25 cellular contexts compared by ENCODE assay signal in the genomic region with DNA sequence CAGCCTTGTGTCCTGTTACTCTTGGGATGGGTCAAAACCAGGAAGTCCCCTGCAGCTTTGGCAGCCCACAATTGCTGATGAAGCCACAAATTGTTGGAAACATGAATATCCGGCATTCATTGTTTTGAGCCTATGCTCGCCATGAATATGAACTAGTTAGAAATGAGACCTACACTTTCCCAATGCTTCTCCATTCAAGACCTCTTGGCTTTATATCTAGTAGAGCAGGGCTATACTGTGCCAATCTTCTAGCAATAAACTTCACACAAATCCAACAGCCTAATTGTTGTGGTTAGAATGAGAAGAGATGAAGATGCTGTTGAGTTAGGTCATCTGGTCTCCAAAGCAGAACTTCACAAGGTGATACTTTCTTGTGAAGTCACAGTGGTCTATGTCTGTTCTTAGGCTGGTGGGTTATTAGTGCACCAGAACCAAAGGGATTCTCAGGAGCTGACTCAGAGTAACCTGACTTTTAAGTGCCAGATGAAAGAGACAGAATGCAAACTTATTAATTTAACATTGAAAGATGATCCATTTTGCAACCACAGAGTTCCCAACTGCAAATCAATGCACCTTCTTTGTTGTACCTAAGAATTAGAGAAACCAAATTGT. TPM values are rescaled to one million over a fixed set of nuclear protein-coding genes. Genes with fewer than 3 reads are reported as not detected.
A peak's percentile ranks its signal among the peaks of the same experiment; 100 is the strongest.
DNase-seq lines count a peak whose midpoint lies in the region; ATAC-seq, FAIRE-seq and TF ChIP-seq lines count a peak whose summit lies in the region.
"Had no signal": no experiment of that assay in that cellular context is flagged by ENCODE, and none has a peak within 500 bp of the region (broad histone marks: within the 10 kb centered on the region; RNA-seq: fewer than 3 reads in every experiment).

No MANE protein-coding gene starts in this region.

- H3K79me2 ChIP-seq in HepG2 (ENCODE audit: insufficient read depth, low read length): no peaks in the 10 kb centered on the region
- H3K79me2 ChIP-seq in PC-3 (ENCODE audit: low read length): no peaks in the 10 kb centered on the region

- H3K4me3 Mint-ChIP-seq in CD4-positive, alpha-beta T cell: no peak overlapping the region
- H3K4me3 Mint-ChIP-seq: T-helper 1 cell treated with Interleukin-12 subunit alpha and Interleukin-12 subunit beta and Interleukin-4 antibody, amounts not matched to agents 30 μg/mL and 1 μg/mL, for 36 hours had no signal

- no peak for TF ChIP-seq CTCF in HepG2 (CRISPR knock-in tag; IDR thresholded peaks at IDR 0.05)
- no peak for TF ChIP-seq CTCF in right lobe of liver (IDR thresholded peaks at IDR 0.05)
- TF ChIP-seq CTCF in PC-3 (conservative IDR thresholded peaks at IDR 0.05; ENCODE audit: low read depth, low read length): no peak
- TF ChIP-seq CTCF in CD4-positive, alpha-beta T cell (IDR thresholded peaks at IDR 0.05): no peak

- BruUV-seq in HepG2 (replicated peaks; lab: Mats Ljungman, UMichigan) (no TSS peak), PC-3 (replicated peaks; lab: Mats Ljungman, UMichigan) (no TSS peak)

- no peaks in the 10 kb centered on the region for H3K36me3 Mint-ChIP-seq in CD4-positive, alpha-beta T cell (ENCODE audit: low read depth)

- no peak overlapping the region for H3K4me3 ChIP-seq in HepG2 (replicated peaks in 1 of 3; ENCODE audit: insufficient read depth in 1 of 3, low read depth in 2 of 3, low read length in 3 of 3)
- H3K4me3 ChIP-seq in right lobe of liver: no peak overlapping the region
- no peak overlapping the region for H3K4me3 ChIP-seq in PC-3 (ENCODE audit: low read length)
- H3K4me3 ChIP-seq: GM12878 had no signal

- H3K36me3 ChIP-seq in HepG2 (replicated peaks in 1 of 2; ENCODE audit: control insufficient read depth in 1 of 2, insufficient read depth in 2 of 2, low read length in 2 of 2) (no peaks in the 10 kb centered on the region; a peak in 1 of 5 replicates), right lobe of liver (no peaks in the 10 kb centered on the region), PC-3 (ENCODE audit: low read depth, low read length) (no peaks in the 10 kb centered on the region)

- peak; percentile 63 for DNase-seq in HepG2 (ENCODE audit: low spot score)
- no peak for DNase-seq in right lobe of liver
- peak; percentile 23 for DNase-seq in PC-3
- peak; percentile 54 for DNase-seq in islet precursor cell
- DNase-seq in CD4-positive, alpha-beta T cell: no peak
- no peak for DNase-seq in NCI-H446 (lab: John Stamatoyannopoulos, UW)
- DNase-seq in COR-L47 (lab: John Stamatoyannopoulos, UW): no peak
- DNase-seq: 8988T, AML-193, Kasumi-1, MM.1S, NCI-H1048, NCI-H187 treated with DMSO at 0.1 percent for 48 hours, NCI-H345, NCI-H524 treated with DMSO at 0.1 percent for 48 hours, OCI-M1, Right ventricle myocardium superior had no signal

- H3K4me1 ChIP-seq in HepG2 (ENCODE audit: insufficient read depth, low read length): peaks cover 85% of the 10 kb centered on the region
- H3K4me1 ChIP-seq in right lobe of liver: no peaks in the 10 kb centered on the region
- H3K4me1 ChIP-seq in PC-3 (ENCODE audit: insufficient read depth, low read length): peaks cover 45% of the 10 kb centered on the region

- POLR2A ChIA-PET in HepG2 (lab: Yijun Ruan, JAX) (interaction anchor here (0.9 kb wide), 1 partner anchor 109 kb away, joined by 3 read pairs; the partner anchor contains the start of gene KRTAP2-3), PC-3 (lab: Charles Lee; ENCODE audit: unreplicated experiment) (no interaction called here)
- POLR2A ChIA-PET in CD4-positive, alpha-beta T cell (lab: Charles Lee): no interaction called here

- H2AFZ ChIP-seq in HepG2 (ENCODE audit: low read length) (no peak overlapping the region), PC-3 (ENCODE audit: low read length) (no peak overlapping the region)

- H3K27me3 ChIP-seq in HepG2 (ENCODE audit: control insufficient read depth in 1 of 2, insufficient read depth in 2 of 2, low read length in 2 of 2) (no peaks in the 10 kb centered on the region), right lobe of liver (no peaks in the 10 kb centered on the region), PC-3 (ENCODE audit: low read length) (no peaks in the 10 kb centered on the region)
- peaks cover 33% of the 10 kb centered on the region for H3K27me3 ChIP-seq in CD4-positive, alpha-beta T cell (ENCODE audit: control insufficient read depth, insufficient read depth, low read length)

- peak in 1 of 2 experiments; percentile 70; a peak in 2 of 4 replicates for TF ChIP-seq EP300 in HepG2 (IDR thresholded peaks at IDR 0.05; ENCODE audit: low read depth in 2 of 2, low read length in 2 of 2)
- TF ChIP-seq EP300 in HepG2 (CRISPR knock-in tag; IDR thresholded peaks at IDR 0.05; ENCODE audit: borderline replicate concordance): no peak

- H3K4me2 ChIP-seq in HepG2 (ENCODE audit: low read depth, low read length) (no peak overlapping the region), PC-3 (ENCODE audit: low read length) (no peak overlapping the region)

- H3K4me1 Mint-ChIP-seq in CD4-positive, alpha-beta T cell (ENCODE audit: low read depth): no peaks in the 10 kb centered on the region

- no peak for TF ChIP-seq POLR2A in HepG2 (IDR thresholded peaks at IDR 0.05; ENCODE audit: insufficient read depth in 1 of 2, low read depth in 2 of 2, low read length in 2 of 2)
- no peak for TF ChIP-seq POLR2A in right lobe of liver (IDR thresholded peaks at IDR 0.05)

- H4K20me1 ChIP-seq in HepG2 (ENCODE audit: insufficient read depth, low read length): no peaks in the 10 kb centered on the region
- no peaks in the 10 kb centered on the region for H4K20me1 ChIP-seq in PC-3 (ENCODE audit: low read length)

- no peak for FAIRE-seq in HepG2 (lab: Jason Lieb, UNC)
- FAIRE-seq: GM12878, H1 had no signal

- H3K9ac ChIP-seq in HepG2 (ENCODE audit: insufficient read depth, low read depth, low read length) (no peak overlapping the region), PC-3 (ENCODE audit: low read length) (no peak overlapping the region)

- ATAC-seq in HepG2: no peak
- ATAC-seq in right lobe of liver: no peak
- no peak for ATAC-seq in PC-3
- ATAC-seq in CD4-positive, alpha-beta T cell (ENCODE audit: poor library complexity): no peak
- no peak for ATAC-seq in GM19463 (IDR thresholded peaks at IDR 0.05; ENCODE audit: unreplicated experiment)
- ATAC-seq: GM12878 had no signal

- H3K27ac ChIP-seq in HepG2 (ENCODE audit: extremely low read length, insufficient read depth, low read length) (no peak overlapping the region), right lobe of liver (no peak overlapping the region), PC-3 (ENCODE audit: low read length) (no peak overlapping the region)
- H3K27ac ChIP-seq in CD4-positive, alpha-beta T cell (ENCODE audit: low read depth, low read length): no peak overlapping the region
- H3K27ac ChIP-seq: C4-2B had no signal

- 96% methylated on average over 2 of the region's 2 CpGs for WGBS in HepG2 (ENCODE audit: low lambda C conversion rate)
- no CpG with 5 or more reads among the region's 2 CpGs for WGBS in right lobe of liver (ENCODE audit: insufficient coverage, low coverage, low lambda C conversion rate, missing lambda C conversion rate)

- in situ Hi-C loops in HepG2 (cut with HindIII; ENCODE audit: extremely low pct_ligation_motif_present, low pct_unique_long_range_greater_than_20kb): loop anchor here (10.0 kb wide), 1 partner anchor 104 kb away; the partner anchor contains the start of gene KRTAP2-2

- CTCF ChIA-PET in HepG2 (lab: Yijun Ruan, JAX; ENCODE audit: low intra/inter-chr PET ratio, low total read pairs): no interaction called here
- CTCF ChIA-PET in PC-3 (lab: Charles Lee): no interaction called here
- CTCF ChIA-PET in CD4-positive, alpha-beta T cell (lab: Charles Lee): no interaction called here

- no peaks in the 10 kb centered on the region for H3K9me2 ChIP-seq in PC-3 (replicated peaks; ENCODE audit: low read length)

- peaks cover 86% of the 10 kb centered on the region for H3K27me3 Mint-ChIP-seq in CD4-positive, alpha-beta T cell

- H3K9me3 ChIP-seq in HepG2 (ENCODE audit: low read length) (no peaks in the 10 kb centered on the region), right lobe of liver (no peaks in the 10 kb centered on the region), PC-3 (ENCODE audit: low read length) (no peaks in the 10 kb centered on the region)
- H3K9me3 ChIP-seq in CD4-positive, alpha-beta T cell (ENCODE audit: control insufficient read depth, low read length): no peaks in the 10 kb centered on the region

- no peaks in the 10 kb centered on the region for H3K9me3 Mint-ChIP-seq in CD4-positive, alpha-beta T cell
- H3K9me3 Mint-ChIP-seq: T-helper 1 cell treated with Interleukin-12 subunit alpha and Interleukin-12 subunit beta and Interleukin-4 antibody, amounts not matched to agents 30 μg/mL and 1 μg/mL, for 36 hours had no signal

- no peak overlapping the region for H3K27ac Mint-ChIP-seq in CD4-positive, alpha-beta T cell
- H3K27ac Mint-ChIP-seq: T-helper 1 cell treated with Interleukin-12 subunit alpha and Interleukin-12 subunit beta and Interleukin-4 antibody, amounts not matched to agents 30 μg/mL and 1 μg/mL, for 36 hours had no signal

- H3F3A ChIP-seq in PC-3 (ENCODE audit: low read length, unreplicated experiment): no peaks in the 10 kb centered on the region

- intact Hi-C loops in HepG2 (cut with micrococcal nuclease; ENCODE audit: unreplicated experiment) (no loop called here), right lobe of liver (cut with DNase I) (no loop called here), PC-3 (cut with micrococcal nuclease) (no loop called here)
- intact Hi-C loops in CD4-positive, alpha-beta T cell (cut with DNase I, micrococcal nuclease): no loop called here

- TF ChIP-seq RAD21 in HepG2 (CRISPR knock-in tag; IDR thresholded peaks at IDR 0.05): no peak

RNA-seq across cellular contexts. Expression of gene KRT23, which starts 13.7 kb away (rescaled TPM):
- 24.7 and 32.9 TPM in 2 replicates for total RNA-seq in HepG2 (2016; rRNA removed; fragmentation: Illumina TruSeq; extraction: Trizol)
- total RNA-seq in HepG2 (2016; cell fraction: cytosol; rRNA removed; fragmentation: Illumina TruSeq; extraction: Trizol; ENCODE audit: low read depth): 14.1 and 15.3 TPM in 2 replicates
- total RNA-seq in HepG2 (2016; cell fraction: insoluble cytoplasmic fraction; rRNA removed; fragmentation: Illumina TruSeq; extraction: Trizol): 23.3 and 28.9 TPM in 2 replicates
- total RNA-seq in HepG2 (2016; cell fraction: membrane; rRNA removed; fragmentation: Illumina TruSeq; extraction: Trizol): 18.4 and 19.9 TPM in 2 replicates
- total RNA-seq in HepG2 (2016; cell fraction: nucleus; rRNA removed; fragmentation: Illumina TruSeq; extraction: Trizol): 14.3 and 15.5 TPM in 2 replicates
- 48.4 and 51.1 TPM in 2 replicates for polyA plus RNA-seq in HepG2 (2011; rRNA removed)
- polyA plus RNA-seq in HepG2 (2011; cell fraction: cytosol; rRNA removed): 50.5 and 56.8 TPM in 2 replicates
- polyA plus RNA-seq in HepG2 (2011; cell fraction: nucleus; rRNA removed): 21.1 and 23.4 TPM in 2 replicates
- polyA plus RNA-seq in HepG2 (2012): 8.4 and 9.9 TPM in 2 replicates
- 11.1 and 15.1 TPM in 2 replicates for polyA plus RNA-seq in HepG2 (2016; cell fraction: cytosol; fragmentation: Illumina TruSeq; extraction: Trizol; ENCODE audit: low read depth)
- 32.4 and 32.9 TPM in 2 replicates for polyA plus RNA-seq in HepG2 (2016; cell fraction: insoluble cytoplasmic fraction; fragmentation: Illumina TruSeq; extraction: Trizol; ENCODE audit: low read depth)
- 15.7 and 15.9 TPM in 2 replicates for polyA plus RNA-seq in HepG2 (2016; cell fraction: membrane; fragmentation: Illumina TruSeq; extraction: Trizol; ENCODE audit: low read depth)
- 15.6 and 16.4 TPM in 2 replicates for polyA plus RNA-seq in HepG2 (2016; cell fraction: nucleus; fragmentation: Illumina TruSeq; extraction: Trizol; ENCODE audit: insufficient read depth, low read depth)
- 31.9 TPM in 1 of 2 replicates, not detected in the other for polyA minus RNA-seq in HepG2 (2011; rRNA and poly(A)+ RNA removed; ENCODE audit: low replicate concordance)
- polyA minus RNA-seq in HepG2 (2011; cell fraction: cytosol; rRNA and poly(A)+ RNA removed): 30.6 and 34.0 TPM in 2 replicates
- 45.1 and 60.5 TPM in 2 replicates for polyA minus RNA-seq in HepG2 (2011; cell fraction: nucleus; rRNA and poly(A)+ RNA removed)
- 10 to 100 TPM in 2 of 6 experiments, 1 to 10 TPM in 1, under 1 TPM in 1, not detected in 2; 0.49 to 17.6 (median 10.0) TPM for total RNA-seq in right lobe of liver
- not detected in 2 replicates for total RNA-seq in PC-3 (2014; rRNA removed)
- total RNA-seq in CD4-positive, alpha-beta T cell: not detected
- total RNA-seq: GM12878, H1, Right ventricle myocardium superior, RPMI7951, SK-MEL-5 had no signal
- polyA plus RNA-seq: GM12878, H1 had no signal

RNA-seq across cellular contexts. Expression of gene KRT39, which starts 15.6 kb away (rescaled TPM):
- total RNA-seq in HepG2 (2016; rRNA removed; fragmentation: Illumina TruSeq; extraction: Trizol) (0.07 TPM in 1 of 2 replicates, not detected in the other), right lobe of liver (not detected), PC-3 (2014; rRNA removed) (not detected in 2 replicates)
- total RNA-seq in HepG2 (2016; cell fraction: cytosol; rRNA removed; fragmentation: Illumina TruSeq; extraction: Trizol; ENCODE audit: low read depth): not detected in 2 replicates
- total RNA-seq in HepG2 (2016; cell fraction: insoluble cytoplasmic fraction; rRNA removed; fragmentation: Illumina TruSeq; extraction: Trizol): not detected in 2 replicates
- not detected in 2 replicates for total RNA-seq in HepG2 (2016; cell fraction: membrane; rRNA removed; fragmentation: Illumina TruSeq; extraction: Trizol)
- 0.22 TPM in 1 of 2 replicates, not detected in the other for total RNA-seq in HepG2 (2016; cell fraction: nucleus; rRNA removed; fragmentation: Illumina TruSeq; extraction: Trizol)
- 1.2 and 1.6 TPM in 2 replicates for polyA plus RNA-seq in HepG2 (2011; rRNA removed)
- polyA plus RNA-seq in HepG2 (2011; cell fraction: cytosol; rRNA removed): 0.78 and 0.97 TPM in 2 replicates
- polyA plus RNA-seq in HepG2 (2011; cell fraction: nucleus; rRNA removed): 1.9 and 3.2 TPM in 2 replicates
- polyA plus RNA-seq in HepG2 (2012): 0.28 and 1.8 TPM in 2 replicates
- polyA plus RNA-seq in HepG2 (2016; cell fraction: cytosol; fragmentation: Illumina TruSeq; extraction: Trizol; ENCODE audit: low read depth): not detected in 2 replicates
- polyA plus RNA-seq in HepG2 (2016; cell fraction: insoluble cytoplasmic fraction; fragmentation: Illumina TruSeq; extraction: Trizol; ENCODE audit: low read depth): not detected in 2 replicates
- polyA plus RNA-seq in HepG2 (2016; cell fraction: membrane; fragmentation: Illumina TruSeq; extraction: Trizol; ENCODE audit: low read depth): not detected in 2 replicates
- polyA plus RNA-seq in HepG2 (2016; cell fraction: nucleus; fragmentation: Illumina TruSeq; extraction: Trizol; ENCODE audit: insufficient read depth, low read depth): not detected in 2 replicates
- 0.46 TPM in 1 of 2 replicates, not detected in the other for polyA minus RNA-seq in HepG2 (2011; rRNA and poly(A)+ RNA removed; ENCODE audit: low replicate concordance)
- 0.59 and 0.62 TPM in 2 replicates for polyA minus RNA-seq in HepG2 (2011; cell fraction: cytosol; rRNA and poly(A)+ RNA removed)
- polyA minus RNA-seq in HepG2 (2011; cell fraction: nucleus; rRNA and poly(A)+ RNA removed): 0.52 and 1.4 TPM in 2 replicates
- not detected for total RNA-seq in CD4-positive, alpha-beta T cell
- total RNA-seq: GM12878, H1, Right ventricle myocardium superior, SK-MEL-5 had no signal
- polyA plus RNA-seq: GM12878, H1 had no signal

RNA-seq across cellular contexts. Expression of gene KRT40, which starts 33.0 kb away (rescaled TPM):
- not detected in 2 replicates for total RNA-seq in HepG2 (2016; rRNA removed; fragmentation: Illumina TruSeq; extraction: Trizol)
- total RNA-seq in HepG2 (2016; cell fraction: cytosol; rRNA removed; fragmentation: Illumina TruSeq; extraction: Trizol; ENCODE audit: low read depth): not detected in 2 replicates
- total RNA-seq in HepG2 (2016; cell fraction: insoluble cytoplasmic fraction; rRNA removed; fragmentation: Illumina TruSeq; extraction: Trizol): not detected in 2 replicates
- not detected in 2 replicates for total RNA-seq in HepG2 (2016; cell fraction: membrane; rRNA removed; fragmentation: Illumina TruSeq; extraction: Trizol)
- not detected in 2 replicates for total RNA-seq in HepG2 (2016; cell fraction: nucleus; rRNA removed; fragmentation: Illumina TruSeq; extraction: Trizol)
- polyA plus RNA-seq in HepG2 (2011; rRNA removed): not detected in 2 replicates
- not detected in 2 replicates for polyA plus RNA-seq in HepG2 (2011; cell fraction: cytosol; rRNA removed)
- not detected in 2 replicates for polyA plus RNA-seq in HepG2 (2011; cell fraction: nucleus; rRNA removed)
- not detected in 2 replicates for polyA plus RNA-seq in HepG2 (2012)
- not detected in 2 replicates for polyA plus RNA-seq in HepG2 (2016; cell fraction: cytosol; fragmentation: Illumina TruSeq; extraction: Trizol; ENCODE audit: low read depth)
- polyA plus RNA-seq in HepG2 (2016; cell fraction: insoluble cytoplasmic fraction; fragmentation: Illumina TruSeq; extraction: Trizol; ENCODE audit: low read depth): not detected in 2 replicates
- not detected in 2 replicates for polyA plus RNA-seq in HepG2 (2016; cell fraction: membrane; fragmentation: Illumina TruSeq; extraction: Trizol; ENCODE audit: low read depth)
- not detected in 2 replicates for polyA plus RNA-seq in HepG2 (2016; cell fraction: nucleus; fragmentation: Illumina TruSeq; extraction: Trizol; ENCODE audit: insufficient read depth, low read depth)
- polyA minus RNA-seq in HepG2 (2011; rRNA and poly(A)+ RNA removed; ENCODE audit: low replicate concordance): not detected in 2 replicates
- not detected in 2 replicates for polyA minus RNA-seq in HepG2 (2011; cell fraction: cytosol; rRNA and poly(A)+ RNA removed)
- polyA minus RNA-seq in HepG2 (2011; cell fraction: nucleus; rRNA and poly(A)+ RNA removed): not detected in 2 replicates
- not detected for total RNA-seq in right lobe of liver
- not detected in 2 replicates for total RNA-seq in PC-3 (2014; rRNA removed)
- total RNA-seq in CD4-positive, alpha-beta T cell: not detected
- total RNA-seq: GM12878, H1, Right ventricle myocardium superior, RPMI7951, SK-MEL-5 had no signal
- polyA plus RNA-seq: AG04450, GM12878, H1 had no signal

RNA-seq across cellular contexts. Expression of gene KRTAP3-3, which starts 42.8 kb away (rescaled TPM):
- total RNA-seq in HepG2 (2016; rRNA removed; fragmentation: Illumina TruSeq; extraction: Trizol) (not detected in 2 replicates), right lobe of liver (not detected), PC-3 (2014; rRNA removed) (not detected in 2 replicates)
- not detected in 2 replicates for total RNA-seq in HepG2 (2016; cell fraction: cytosol; rRNA removed; fragmentation: Illumina TruSeq; extraction: Trizol; ENCODE audit: low read depth)
- total RNA-seq in HepG2 (2016; cell fraction: insoluble cytoplasmic fraction; rRNA removed; fragmentation: Illumina TruSeq; extraction: Trizol): not detected in 2 replicates
- total RNA-seq in HepG2 (2016; cell fraction: membrane; rRNA removed; fragmentation: Illumina TruSeq; extraction: Trizol): not detected in 2 replicates
- not detected in 2 replicates for total RNA-seq in HepG2 (2016; cell fraction: nucleus; rRNA removed; fragmentation: Illumina TruSeq; extraction: Trizol)
- polyA plus RNA-seq in HepG2 (2011; rRNA removed): not detected in 2 replicates
- not detected in 2 replicates for polyA plus RNA-seq in HepG2 (2011; cell fraction: cytosol; rRNA removed)
- not detected in 2 replicates for polyA plus RNA-seq in HepG2 (2011; cell fraction: nucleus; rRNA removed)
- not detected in 2 replicates for polyA plus RNA-seq in HepG2 (2012)
- not detected in 2 replicates for polyA plus RNA-seq in HepG2 (2016; cell fraction: cytosol; fragmentation: Illumina TruSeq; extraction: Trizol; ENCODE audit: low read depth)
- not detected in 2 replicates for polyA plus RNA-seq in HepG2 (2016; cell fraction: insoluble cytoplasmic fraction; fragmentation: Illumina TruSeq; extraction: Trizol; ENCODE audit: low read depth)
- not detected in 2 replicates for polyA plus RNA-seq in HepG2 (2016; cell fraction: membrane; fragmentation: Illumina TruSeq; extraction: Trizol; ENCODE audit: low read depth)
- not detected in 2 replicates for polyA plus RNA-seq in HepG2 (2016; cell fraction: nucleus; fragmentation: Illumina TruSeq; extraction: Trizol; ENCODE audit: insufficient read depth, low read depth)
- not detected in 2 replicates for polyA minus RNA-seq in HepG2 (2011; rRNA and poly(A)+ RNA removed; ENCODE audit: low replicate concordance)
- not detected in 2 replicates for polyA minus RNA-seq in HepG2 (2011; cell fraction: cytosol; rRNA and poly(A)+ RNA removed)
- polyA minus RNA-seq in HepG2 (2011; cell fraction: nucleus; rRNA and poly(A)+ RNA removed): not detected in 2 replicates
- not detected for total RNA-seq in CD4-positive, alpha-beta T cell
- total RNA-seq: GM12878, H1, Right ventricle myocardium superior, RPMI7951, SK-MEL-5 had no signal
- polyA plus RNA-seq: AG04450, GM12878, H1 had no signal

RNA-seq across cellular contexts. Expression of gene KRTAP3-2, which starts 48.6 kb away (rescaled TPM):
- total RNA-seq in HepG2 (2016; rRNA removed; fragmentation: Illumina TruSeq; extraction: Trizol) (not detected in 2 replicates), right lobe of liver (not detected), PC-3 (2014; rRNA removed) (not detected in 2 replicates)
- total RNA-seq in HepG2 (2016; cell fraction: cytosol; rRNA removed; fragmentation: Illumina TruSeq; extraction: Trizol; ENCODE audit: low read depth): not detected in 2 replicates
- not detected in 2 replicates for total RNA-seq in HepG2 (2016; cell fraction: insoluble cytoplasmic fraction; rRNA removed; fragmentation: Illumina TruSeq; extraction: Trizol)
- total RNA-seq in HepG2 (2016; cell fraction: membrane; rRNA removed; fragmentation: Illumina TruSeq; extraction: Trizol): not detected in 2 replicates
- total RNA-seq in HepG2 (2016; cell fraction: nucleus; rRNA removed; fragmentation: Illumina TruSeq; extraction: Trizol): not detected in 2 replicates
- polyA plus RNA-seq in HepG2 (2011; rRNA removed): not detected in 2 replicates
- polyA plus RNA-seq in HepG2 (2011; cell fraction: cytosol; rRNA removed): not detected in 2 replicates
- polyA plus RNA-seq in HepG2 (2011; cell fraction: nucleus; rRNA removed): 0.29 TPM in 1 of 2 replicates, not detected in the other
- not detected in 2 replicates for polyA plus RNA-seq in HepG2 (2012)
- not detected in 2 replicates for polyA plus RNA-seq in HepG2 (2016; cell fraction: cytosol; fragmentation: Illumina TruSeq; extraction: Trizol; ENCODE audit: low read depth)
- polyA plus RNA-seq in HepG2 (2016; cell fraction: insoluble cytoplasmic fraction; fragmentation: Illumina TruSeq; extraction: Trizol; ENCODE audit: low read depth): not detected in 2 replicates
- not detected in 2 replicates for polyA plus RNA-seq in HepG2 (2016; cell fraction: membrane; fragmentation: Illumina TruSeq; extraction: Trizol; ENCODE audit: low read depth)
- polyA plus RNA-seq in HepG2 (2016; cell fraction: nucleus; fragmentation: Illumina TruSeq; extraction: Trizol; ENCODE audit: insufficient read depth, low read depth): not detected in 2 replicates
- not detected in 2 replicates for polyA minus RNA-seq in HepG2 (2011; rRNA and poly(A)+ RNA removed; ENCODE audit: low replicate concordance)
- polyA minus RNA-seq in HepG2 (2011; cell fraction: cytosol; rRNA and poly(A)+ RNA removed): not detected in 2 replicates
- not detected in 2 replicates for polyA minus RNA-seq in HepG2 (2011; cell fraction: nucleus; rRNA and poly(A)+ RNA removed)
- total RNA-seq in CD4-positive, alpha-beta T cell: not detected
- total RNA-seq: GM12878, H1, Right ventricle myocardium superior, RPMI7951, SK-MEL-5 had no signal
- polyA plus RNA-seq: AG04450, GM12878, H1 had no signal

Comparison
In these comparisons a context has a peak if more than half of its experiments do, and no peak if none do; other contexts are left out.
1. DNase-seq: peak in HepG2 (single experiment), PC-3 (single experiment) and islet precursor cell (single experiment); none in right lobe of liver (0 of 3), CD4-positive, alpha-beta T cell (0 of 10), NCI-H446 (0 of 2) and COR-L47 (single experiment).